In genomic region chr2:46557788-46558187, GRCh38 we compare ENCODE assay signal across 19 cellular contexts. TPM values are rescaled to one million over a fixed set of nuclear protein-coding genes. Genes with fewer than 3 reads are reported as not detected.
A peak's percentile ranks its signal among the peaks of the same experiment; 100 is the strongest.
DNase-seq lines count a peak whose midpoint lies in the region; ATAC-seq and TF ChIP-seq lines count a peak whose summit lies in the region.
"Had no signal": no experiment of that assay in that cellular context is flagged by ENCODE, and none has a peak within 500 bp of the region (broad histone marks: within the 10 kb centered on the region; RNA-seq: fewer than 3 reads in every experiment).

No MANE protein-coding gene starts in this region.

- no peaks in the 10 kb centered on the region for H3K27me3 ChIP-seq in GM23338 (ENCODE audit: insufficient read depth)

- ATAC-seq in activated naive CD8-positive, alpha-beta T cell treated with anti-CD3 and anti-CD28 coated beads, Interleukin-2, amount 50 U/mL, for 24 hours, result peak; percentile 28
- no peak for ATAC-seq in GM23338
- ATAC-seq in activated T-helper 17 cell treated with anti-CD3 and anti-CD28 coated beads, Interleukin-2, amount 50 U/mL, for 72 hours (replicated peaks), result peak; percentile 70
- peak in 1 of 2 donors; percentile 48 for ATAC-seq in stimulated activated naive B cell treated with anti-CD40 and anti-IgM and Interleukin-4, amounts not matched to agents 10 μg/mL and 1 μg/mL and 100 μg/mL, for 72 hours (replicated peaks)

- H3K9me3 Mint-ChIP-seq in activated naive CD8-positive, alpha-beta T cell treated with anti-CD3 and anti-CD28 coated beads, Interleukin-2, amount 50 U/mL, for 24 hours, result peaks cover 4% of the 10 kb centered on the region
- H3K9me3 Mint-ChIP-seq in activated naive CD8-positive, alpha-beta T cell treated with anti-CD3 and anti-CD28 coated beads for 36 hours, result peaks cover 4% of the 10 kb centered on the region
- peaks cover 4% of the 10 kb centered on the region; the same call in 2 of the 3 replicates for H3K9me3 Mint-ChIP-seq in GM23338
- H3K9me3 Mint-ChIP-seq in activated T-helper 17 cell treated with anti-CD3 and anti-CD28 coated beads, Interleukin-2, amount 50 U/mL, for 72 hours, result peaks cover 3% of the 10 kb centered on the region
- H3K9me3 Mint-ChIP-seq in stimulated activated naive B cell treated with anti-CD40 and anti-IgM and Interleukin-4, amounts not matched to agents 10 μg/mL and 1 μg/mL and 100 μg/mL, for 72 hours, result peaks cover 6 to 7% of the 10 kb centered on the region in 2 donors

- no peak overlapping the region for H3K4me2 ChIP-seq in GM23338
- H3K4me2 ChIP-seq: PC-9 had no signal

- no peak for DNase-seq in activated naive CD8-positive, alpha-beta T cell treated with anti-CD3 and anti-CD28 coated beads, Interleukin-2, amount 50 U/mL, for 24 hours
- no peak for DNase-seq in activated naive CD8-positive, alpha-beta T cell treated with anti-CD3 and anti-CD28 coated beads for 36 hours
- DNase-seq in GM23338 (ENCODE audit: low spot score), result no peak
- DNase-seq in stimulated activated naive B cell treated with anti-CD40 and anti-IgM and Interleukin-4, amounts not matched to agents 10 μg/mL and 1 μg/mL and 100 μg/mL, for 72 hours, result no peak
- no peak for DNase-seq in GM13977 (ENCODE audit: low spot score)
- no peak for DNase-seq in NCI-H1105 (lab: John Stamatoyannopoulos, UW)
- DNase-seq: ACHN; CD4-positive, alpha-beta memory T cell; DMS79 treated with DMSO at 0.1 percent for 48 hours; GDM1; H7; IMR-90; MV-4-11; NCI-H1436 treated with DMSO at 0.1 percent for 48 hours; NCI-H2081 treated with DMSO at 0.1 percent for 48 hours; NCI-H345; NCI-H69; PC-9 had no signal

- H3K4me1 Mint-ChIP-seq in activated naive CD8-positive, alpha-beta T cell treated with anti-CD3 and anti-CD28 coated beads, Interleukin-2, amount 50 U/mL, for 24 hours, result peaks cover 43% of the 10 kb centered on the region
- H3K4me1 Mint-ChIP-seq in activated naive CD8-positive, alpha-beta T cell treated with anti-CD3 and anti-CD28 coated beads for 36 hours, result peaks cover 28% of the 10 kb centered on the region
- peaks cover 28% of the 10 kb centered on the region for H3K4me1 Mint-ChIP-seq in GM23338
- peaks cover 12% of the 10 kb centered on the region for H3K4me1 Mint-ChIP-seq in activated T-helper 17 cell treated with anti-CD3 and anti-CD28 coated beads, Interleukin-2, amount 50 U/mL, for 72 hours
- H3K4me1 Mint-ChIP-seq in stimulated activated naive B cell treated with anti-CD40 and anti-IgM and Interleukin-4, amounts not matched to agents 10 μg/mL and 1 μg/mL and 100 μg/mL, for 72 hours, result peaks cover 70 to 87% of the 10 kb centered on the region in 2 donors

- no peak overlapping the region for H3K4me3 ChIP-seq in GM23338
- H3K4me3 ChIP-seq: PC-9 had no signal

- peaks cover 47% of the 10 kb centered on the region; the same call in 1 of the 2 replicates for H3K79me2 ChIP-seq in GM23338 (replicated peaks; ENCODE audit: insufficient read depth)

- H3K4me1 ChIP-seq in GM23338 (ENCODE audit: insufficient read depth), result peaks cover 26% of the 10 kb centered on the region

- H2AFZ ChIP-seq in GM23338, result no peak overlapping the region
- H2AFZ ChIP-seq: PC-9 had no signal

- no peaks in the 10 kb centered on the region for H3F3A ChIP-seq in GM23338 (replicated peaks; ENCODE audit: low read depth)

- H3K27ac ChIP-seq in GM23338 (ENCODE audit: low read depth), result peak overlapping the region; percentile 52; the same call in 1 of the 2 replicates
- H3K27ac ChIP-seq: PC-9 had no signal

- H3K36me3 Mint-ChIP-seq in activated naive CD8-positive, alpha-beta T cell treated with anti-CD3 and anti-CD28 coated beads, Interleukin-2, amount 50 U/mL, for 24 hours (ENCODE audit: low read depth), result peaks cover 27% of the 10 kb centered on the region
- H3K36me3 Mint-ChIP-seq in activated naive CD8-positive, alpha-beta T cell treated with anti-CD3 and anti-CD28 coated beads for 36 hours, result peaks cover 28% of the 10 kb centered on the region
- peaks cover 22% of the 10 kb centered on the region for H3K36me3 Mint-ChIP-seq in GM23338 (ENCODE audit: low read depth)
- H3K36me3 Mint-ChIP-seq in activated T-helper 17 cell treated with anti-CD3 and anti-CD28 coated beads, Interleukin-2, amount 50 U/mL, for 72 hours (ENCODE audit: low read depth), result peaks cover 6% of the 10 kb centered on the region
- H3K36me3 Mint-ChIP-seq in stimulated activated naive B cell treated with anti-CD40 and anti-IgM and Interleukin-4, amounts not matched to agents 10 μg/mL and 1 μg/mL and 100 μg/mL, for 72 hours, result peaks cover 51 to 82% of the 10 kb centered on the region in 2 donors

- H4K20me1 ChIP-seq in GM23338 (replicated peaks; ENCODE audit: insufficient read depth), result 0 out of 2 replicates have a peak, but pooled peaks cover 6% of the 10 kb centered on the region

- TF ChIP-seq CTCF in GM23338 (conservative IDR thresholded peaks at IDR 0.05; ENCODE audit: low read depth in 2 of 2) (no peak), GM13977 (IDR thresholded peaks at IDR 0.05; ENCODE audit: extremely low read depth, insufficient read depth, missing control alignments) (no peak)

- no peaks in the 10 kb centered on the region for H3K27me3 Mint-ChIP-seq in activated naive CD8-positive, alpha-beta T cell treated with anti-CD3 and anti-CD28 coated beads, Interleukin-2, amount 50 U/mL, for 24 hours
- H3K27me3 Mint-ChIP-seq in activated naive CD8-positive, alpha-beta T cell treated with anti-CD3 and anti-CD28 coated beads for 36 hours, result no peaks in the 10 kb centered on the region
- H3K27me3 Mint-ChIP-seq in GM23338 (ENCODE audit: insufficient read depth, low read depth, poor library complexity), result peaks cover 10% of the 10 kb centered on the region
- H3K27me3 Mint-ChIP-seq in activated T-helper 17 cell treated with anti-CD3 and anti-CD28 coated beads, Interleukin-2, amount 50 U/mL, for 72 hours, result no peaks in the 10 kb centered on the region
- no peaks in the 10 kb centered on the region for H3K27me3 Mint-ChIP-seq in stimulated activated naive B cell treated with anti-CD40 and anti-IgM and Interleukin-4, amounts not matched to agents 10 μg/mL and 1 μg/mL and 100 μg/mL, for 72 hours
- H3K27me3 Mint-ChIP-seq: CD4-positive, alpha-beta memory T cell had no signal

- H3K9me2 ChIP-seq in GM23338 (ENCODE audit: insufficient read depth), result no peaks in the 10 kb centered on the region

- H3K27ac Mint-ChIP-seq in activated naive CD8-positive, alpha-beta T cell treated with anti-CD3 and anti-CD28 coated beads, Interleukin-2, amount 50 U/mL, for 24 hours, result no peak overlapping the region
- H3K27ac Mint-ChIP-seq in activated naive CD8-positive, alpha-beta T cell treated with anti-CD3 and anti-CD28 coated beads for 36 hours, result no peak overlapping the region
- H3K27ac Mint-ChIP-seq in GM23338, result no peak overlapping the region
- H3K27ac Mint-ChIP-seq in activated T-helper 17 cell treated with anti-CD3 and anti-CD28 coated beads, Interleukin-2, amount 50 U/mL, for 72 hours, result no peak overlapping the region
- peak overlapping the region; percentile 26 for H3K27ac Mint-ChIP-seq in stimulated activated naive B cell treated with anti-CD40 and anti-IgM and Interleukin-4, amounts not matched to agents 10 μg/mL and 1 μg/mL and 100 μg/mL, for 72 hours
- H3K27ac Mint-ChIP-seq: CD4-positive, alpha-beta memory T cell had no signal

- no peaks in the 10 kb centered on the region for H3K36me3 ChIP-seq in GM23338 (ENCODE audit: insufficient read depth)

- in situ Hi-C loops in GM13977 (cut with MboI; ENCODE audit: low pct_unique_long_range_greater_than_20kb, low sequenced_read_pairs, unreplicated experiment), result no loop called here

- no peak overlapping the region for H3K4me3 Mint-ChIP-seq in activated naive CD8-positive, alpha-beta T cell treated with anti-CD3 and anti-CD28 coated beads, Interleukin-2, amount 50 U/mL, for 24 hours
- H3K4me3 Mint-ChIP-seq in activated naive CD8-positive, alpha-beta T cell treated with anti-CD3 and anti-CD28 coated beads for 36 hours, result no peak overlapping the region
- H3K4me3 Mint-ChIP-seq in GM23338, result no peak overlapping the region
- no peak overlapping the region for H3K4me3 Mint-ChIP-seq in activated T-helper 17 cell treated with anti-CD3 and anti-CD28 coated beads, Interleukin-2, amount 50 U/mL, for 72 hours
- H3K4me3 Mint-ChIP-seq in stimulated activated naive B cell treated with anti-CD40 and anti-IgM and Interleukin-4, amounts not matched to agents 10 μg/mL and 1 μg/mL and 100 μg/mL, for 72 hours, result peak overlapping the region in 1 of 2 donors; percentile 14
- H3K4me3 Mint-ChIP-seq: CD4-positive, alpha-beta memory T cell had no signal

TF ChIP-seq in GM23338, 12 proteins besides CTCF, POLR2A, EP300 and RAD21 (continues in another document):
- no peak for TF ChIP-seq EZH2 (IDR thresholded peaks at IDR 0.05; ENCODE audit: low read depth, unreplicated experiment)
- TF ChIP-seq STAT1 (IDR thresholded peaks at IDR 0.05; ENCODE audit: unreplicated experiment), result no peak

RNA-seq across cellular contexts. Expression of gene ATP6V1E2, which starts 15.4 kb away (rescaled TPM):
- total RNA-seq in activated naive CD8-positive, alpha-beta T cell treated with anti-CD3 and anti-CD28 coated beads for 36 hours, result 1 to 10 TPM; 5.7 to 8.3 TPM
- total RNA-seq in GM23338 (2014; rRNA removed; shearing (Covaris generic)), result 5.9 and 15.0 TPM in 2 replicates
- polyA plus RNA-seq in GM23338 (2016; fragmentation: Nextera tagmentation; extraction: Ambion mirVana), result 6.8 and 7.0 TPM in 2 replicates
- total RNA-seq in activated T-helper 17 cell treated with anti-CD3 and anti-CD28 coated beads, Interleukin-2, amount 50 U/mL, for 72 hours, result 1 to 10 TPM; 2.2 to 5.2 TPM

RNA-seq across cellular contexts. Expression of gene RHOQ, which starts 15.5 kb away (rescaled TPM):
- 10 to 100 TPM; 15.0 to 15.7 TPM for total RNA-seq in activated naive CD8-positive, alpha-beta T cell treated with anti-CD3 and anti-CD28 coated beads for 36 hours
- 42.6 and 42.9 TPM in 2 replicates for total RNA-seq in GM23338 (2014; rRNA removed; shearing (Covaris generic))
- polyA plus RNA-seq in GM23338 (2016; fragmentation: Nextera tagmentation; extraction: Ambion mirVana), result 26.8 and 27.8 TPM in 2 replicates
- total RNA-seq in activated T-helper 17 cell treated with anti-CD3 and anti-CD28 coated beads, Interleukin-2, amount 50 U/mL, for 72 hours, result 1 to 10 TPM; 5.2 to 8.4 TPM

RNA-seq across cellular contexts. Expression of gene PIGF, which starts 59.1 kb away (rescaled TPM):
- 10 to 100 TPM; 20.9 TPM for total RNA-seq in activated naive CD8-positive, alpha-beta T cell treated with anti-CD3 and anti-CD28 coated beads for 36 hours
- 41.6 and 44.0 TPM in 2 replicates for total RNA-seq in GM23338 (2014; rRNA removed; shearing (Covaris generic))
- polyA plus RNA-seq in GM23338 (2016; fragmentation: Nextera tagmentation; extraction: Ambion mirVana), result 40.5 and 43.5 TPM in 2 replicates
- total RNA-seq in activated T-helper 17 cell treated with anti-CD3 and anti-CD28 coated beads, Interleukin-2, amount 50 U/mL, for 72 hours, result 10 to 100 TPM; 22.8 to 36.1 TPM

RNA-seq across cellular contexts. Expression of gene CRIPT, which starts 59.2 kb away (rescaled TPM):
- total RNA-seq in activated naive CD8-positive, alpha-beta T cell treated with anti-CD3 and anti-CD28 coated beads for 36 hours, result 1 to 10 TPM; 7.7 to 8.1 TPM
- 10.8 and 11.1 TPM in 2 replicates for total RNA-seq in GM23338 (2014; rRNA removed; shearing (Covaris generic))
- polyA plus RNA-seq in GM23338 (2016; fragmentation: Nextera tagmentation; extraction: Ambion mirVana), result 26.8 and 27.1 TPM in 2 replicates
- 10 to 100 TPM; 10.3 to 13.3 TPM for total RNA-seq in activated T-helper 17 cell treated with anti-CD3 and anti-CD28 coated beads, Interleukin-2, amount 50 U/mL, for 72 hours
